In the genomic region with DNA sequence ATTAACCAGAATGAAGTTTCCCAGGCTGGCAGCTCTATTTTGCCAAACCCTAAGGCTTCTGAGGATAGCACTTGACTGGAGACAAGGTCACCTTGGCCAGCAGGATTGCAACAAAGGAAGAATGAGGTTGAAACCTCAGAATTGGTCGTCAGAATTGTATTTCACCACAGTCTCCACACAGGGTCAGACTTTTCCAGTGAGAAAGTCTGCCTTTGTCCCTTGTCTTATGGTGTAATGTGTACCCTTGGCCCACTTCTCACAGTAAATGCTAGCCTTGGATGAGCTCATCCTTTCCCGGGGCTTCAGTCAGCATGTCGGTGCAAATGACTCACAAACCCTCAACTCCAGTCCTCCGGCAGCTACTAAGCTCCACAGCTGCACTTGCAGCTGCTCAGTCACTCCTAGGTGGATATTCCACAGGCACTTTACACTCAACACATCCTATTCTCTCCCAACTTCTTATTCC, we compare ENCODE assay signal across 8 cellular contexts. TPM values are rescaled to one million over a fixed set of nuclear protein-coding genes. Genes with fewer than 3 reads are reported as not detected.
A peak's percentile ranks its signal among the peaks of the same experiment; 100 is the strongest.
DNase-seq lines count a peak whose midpoint lies in the region; ATAC-seq and TF ChIP-seq lines count a peak whose summit lies in the region.

No MANE protein-coding gene starts in this region.

- no peak overlapping the region for H3K4me3 ChIP-seq in trophoblast cell (ENCODE audit: low read depth, low read length)

- H2BK120ac ChIP-seq in trophoblast cell (ENCODE audit: insufficient read depth, low read length, poor library complexity): no peak overlapping the region

- H3K27me3 ChIP-seq in foreskin keratinocyte (no peaks in the 10 kb centered on the region), trophoblast cell (ENCODE audit: insufficient read depth, low read length) (no peaks in the 10 kb centered on the region)

- H4K12ac ChIP-seq in trophoblast cell (ENCODE audit: low read depth, low read length): no peak overlapping the region

- DNase-seq in CD1c-positive myeloid dendritic cell (ENCODE audit: extremely low spot score) (peak; percentile 63), HT-29 (ENCODE audit: low spot score) (peak; percentile 75), UCSD-AML1 (lab: John Stamatoyannopoulos, UW; ENCODE audit: unreplicated experiment) (peak; percentile 15), foreskin keratinocyte (peak; percentile 82 to 96), trophoblast cell (peak; percentile 96)

- no peak overlapping the region for H3K18ac ChIP-seq in trophoblast cell (ENCODE audit: low read length)

- H3K4me1 ChIP-seq in foreskin keratinocyte (peaks cover 7% of the 10 kb centered on the region), trophoblast cell (ENCODE audit: control insufficient read depth in 1 of 2, insufficient read depth in 2 of 2, low read length in 2 of 2) (peaks cover 7 to 12% of the 10 kb centered on the region in 2 experiments)

- H2BK5ac ChIP-seq in trophoblast cell (ENCODE audit: low read depth, low read length, poor library complexity): no peak overlapping the region

- H3K79me1 ChIP-seq in trophoblast cell (ENCODE audit: low read length): no peaks in the 10 kb centered on the region

- no peak overlapping the region for H3K14ac ChIP-seq in trophoblast cell (ENCODE audit: low read length)

- no peak overlapping the region for H3K4me2 ChIP-seq in trophoblast cell (ENCODE audit: low read length)

- no peaks in the 10 kb centered on the region for H3K9me3 ChIP-seq in trophoblast cell (ENCODE audit: insufficient read depth, low read depth, low read length)

- WGBS in trophoblast cell (ENCODE audit: extremely low coverage, insufficient coverage, insufficient read length): no CpG with 5 or more reads among the region's 4 CpGs

- H3K4ac ChIP-seq in trophoblast cell (ENCODE audit: low read depth, low read length): no peak overlapping the region

- H2AFZ ChIP-seq in trophoblast cell (ENCODE audit: insufficient read depth, low read length, poor library complexity): no peak overlapping the region

- no peak overlapping the region for H3K27ac ChIP-seq in foreskin keratinocyte
- peak overlapping the region; percentile 36 for H3K27ac ChIP-seq in trophoblast cell (ENCODE audit: low read depth, low read length)

- H2BK12ac ChIP-seq in trophoblast cell (ENCODE audit: low read length): no peak overlapping the region

- H4K91ac ChIP-seq in trophoblast cell (ENCODE audit: low read depth, low read length): no peak overlapping the region

- no peak overlapping the region for H3K9ac ChIP-seq in trophoblast cell (ENCODE audit: low read length)

- H2AK5ac ChIP-seq in trophoblast cell (ENCODE audit: low read length): no peak overlapping the region

- no peak overlapping the region for H3K23ac ChIP-seq in trophoblast cell (ENCODE audit: low read length)

- peaks cover 3 to 5% of the 10 kb centered on the region in 2 experiments for H3K36me3 ChIP-seq in trophoblast cell (ENCODE audit: control insufficient read depth in 1 of 2, insufficient read depth in 2 of 2, low read length in 2 of 2)

- peak; percentile 65 for TF ChIP-seq CTCF in foreskin keratinocyte (conservative IDR thresholded peaks at IDR 0.05)

- no peak overlapping the region for H4K8ac ChIP-seq in trophoblast cell (ENCODE audit: low read depth, low read length)

- ATAC-seq in foreskin keratinocyte (peak; percentile 99), GM21360 (IDR thresholded peaks at IDR 0.05; ENCODE audit: unreplicated experiment) (no peak), GM18517 (IDR thresholded peaks at IDR 0.05; ENCODE audit: unreplicated experiment) (no peak), HG03521 (IDR thresholded peaks at IDR 0.05; ENCODE audit: unreplicated experiment) (no peak)

- H3K79me2 ChIP-seq in trophoblast cell (ENCODE audit: control insufficient read depth, insufficient read depth, low read length, poor library complexity): no peaks in the 10 kb centered on the region

RNA-seq across cellular contexts. Expression of a gene that starts 19.7 kb away (rescaled TPM):
- 89.2 and 95.1 TPM in 2 replicates for total RNA-seq in HT-29 (2014; rRNA removed; shearing (Covaris generic))
- total RNA-seq in foreskin keratinocyte: 572 and 684 TPM in 2 replicates
- 543 and 590 TPM in 2 replicates for polyA plus RNA-seq in foreskin keratinocyte
- 329 and 336 TPM in 2 replicates for polyA plus RNA-seq in trophoblast cell (2013)

Comparison
In these comparisons a context has a peak if more than half of its experiments do, and no peak if none do; other contexts are left out.
1. DNase-seq: peak in every context shown above with its lines; median percentile 96 in trophoblast cell; 89 in foreskin keratinocyte; 75 in HT-29; 63 in CD1c-positive myeloid dendritic cell; 15 in UCSD-AML1.